Comparison of ENCODE assay signal across 31 cellular contexts in the genomic region with DNA sequence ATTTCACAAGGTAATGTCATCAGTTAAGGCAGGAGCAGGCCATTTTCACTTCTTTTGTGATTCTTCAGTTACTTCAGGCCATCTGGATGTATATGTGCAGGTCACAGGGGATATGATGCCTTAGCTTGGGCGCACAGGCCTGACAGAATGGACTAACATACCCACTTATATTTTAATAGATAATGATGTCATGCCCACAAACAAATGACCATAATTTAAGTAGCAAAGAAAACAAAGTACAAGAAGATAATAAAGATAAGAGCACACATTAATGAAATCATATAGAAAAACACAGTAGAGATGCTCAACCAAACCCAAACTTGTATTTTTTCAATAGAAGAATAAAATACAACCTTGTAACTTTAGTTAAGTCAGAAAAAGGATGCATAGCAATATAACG.
"Had no signal": no experiment of that assay in that cellular context is flagged by ENCODE, and none has a peak within 500 bp of the region (broad histone marks: within the 10 kb centered on the region; RNA-seq: fewer than 3 reads in every experiment).

No MANE protein-coding gene starts in this region.

- H3K4me1 ChIP-seq: adrenal gland, gastrocnemius medialis had no signal

- FAIRE-seq: colon had no signal

- H3K9me3 ChIP-seq: adrenal gland, body of pancreas, gastrocnemius medialis had no signal

- ATAC-seq: activated CD4-positive, alpha-beta T cell treated with anti-CD3 and anti-CD28 coated beads for 36 hours; activated CD8-positive, alpha-beta memory T cell treated with anti-CD3 and anti-CD28 coated beads, Interleukin-2, amount 10 ng/mL, durations not matched to agents 7 days and 5 days; activated CD8-positive, alpha-beta T cell treated with anti-CD3 and anti-CD28 coated beads, Interleukin-2, amount 10 ng/mL, durations not matched to agents 7 days and 5 days; activated naive CD8-positive, alpha-beta T cell treated with anti-CD3 and anti-CD28 coated beads, Interleukin-2, amount 50 U/mL, for 24 hours; body of pancreas; esophagus mucosa; gastrocnemius medialis; T-helper 17 cell had no signal

- DNase-seq: activated CD4-positive, alpha-beta memory T cell treated with anti-CD3 and anti-CD28 coated beads for 36 hours; activated CD4-positive, alpha-beta T cell treated with anti-CD3 and anti-CD28 coated beads for 36 hours; activated CD4-positive, alpha-beta T cell treated with anti-CD3 and anti-CD28 coated beads, Interleukin-2, amount 10 ng/mL, durations not matched to agents 24 days and 14 days; activated CD4-positive, CD25-positive, alpha-beta regulatory T cell; activated CD4-positive, CD25-positive, alpha-beta regulatory T cell treated with anti-CD3 and anti-CD28 coated beads, Interleukin-2, amount 50 U/mL, for 72 hours; activated CD8-positive, alpha-beta memory T cell treated with anti-CD3 and anti-CD28 coated beads, Interleukin-2, amount 10 ng/mL, durations not matched to agents 7 days and 5 days; activated CD8-positive, alpha-beta memory T cell treated with anti-CD3 and anti-CD28 coated beads, Interleukin-2, amount 50 U/mL, for 4 hours; activated CD8-positive, alpha-beta T cell treated with anti-CD3 and anti-CD28 coated beads, Interleukin-2, amount 10 ng/mL, durations not matched to agents 7 days and 5 days; activated effector memory CD4-positive, alpha-beta T cell treated with anti-CD3 and anti-CD28 coated beads, Interleukin-2, amount 50 U/mL, for 16 hours; activated naive CD4-positive, alpha-beta T cell treated with anti-CD3 and anti-CD28 coated beads for 36 hours; activated naive CD8-positive, alpha-beta T cell treated with anti-CD3 and anti-CD28 coated beads for 36 hours; activated naive CD8-positive, alpha-beta T cell treated with anti-CD3 and anti-CD28 coated beads, Interleukin-2, amount 50 U/mL, for 24 hours; activated T-cell treated with anti-CD3 and anti-CD28 coated beads, Interleukin-2, amount 50 U/mL, for 1 hour; activated T-cell treated with anti-CD3 and anti-CD28 coated beads, Interleukin-2, amount 50 U/mL, for 48 hours; adrenal gland; amygdala; aorta; body of pancreas; caudate nucleus; cortex of kidney; dermis blood vessel endothelial cell; effector CD4-positive, alpha-beta T cell; foreskin fibroblast; gastrocnemius medialis; head of caudate nucleus; T-helper 1 cell; T-helper 17 cell; T1000 had no signal

- H3K27me3 ChIP-seq: body of pancreas had no signal

- H3K4me3 ChIP-seq: adrenal gland, body of pancreas, gastrocnemius medialis had no signal

- H3K36me3 ChIP-seq: adrenal gland, gastrocnemius medialis, WERI-Rb-1 had no signal

- H3K27ac ChIP-seq: adrenal gland, body of pancreas, gastrocnemius medialis, WERI-Rb-1 had no signal
